8 cellular contexts compared by ENCODE assay signal in genomic region chr1:223843934-223844333, GRCh38. TPM values are rescaled to one million over a fixed set of nuclear protein-coding genes. Genes with fewer than 3 reads are reported as not detected.
DNase-seq lines count a peak whose midpoint lies in the region; ATAC-seq and TF ChIP-seq lines count a peak whose summit lies in the region.

No MANE protein-coding gene starts in this region.

- H3K27ac ChIP-seq in ACC112 (ENCODE audit: low read depth, low read length) (peak overlapping the region; percentile 94), HEK293 (ENCODE audit: extremely low read depth, low read depth, low read length) (no peak overlapping the region)

- DNase-seq in adipocyte (ENCODE audit: low read depth) (peak; percentile 29), medulla oblongata (ENCODE audit: extremely low spot score) (peak; percentile 30), cerebellar cortex (ENCODE audit: low spot score) (no peak), NCI-H748 treated with DMSO at 0.1 percent for 48 hours (lab: John Stamatoyannopoulos, UW) (no peak), cerebellum (ENCODE audit: low spot score) (no peak)

- H3K36me3 ChIP-seq in ACC112 (ENCODE audit: insufficient read depth, low read length) (no peaks in the 10 kb centered on the region), HEK293 (ENCODE audit: control insufficient read depth in 2 of 2, insufficient read depth in 1 of 2, low read length in 2 of 2) (no peaks in the 10 kb centered on the region; a peak in 1 of 3 replicates), adipocyte (ENCODE audit: control insufficient read depth, insufficient read depth, low read length, severe bottlenecking) (no peaks in the 10 kb centered on the region)

- H3K27me3 ChIP-seq in ACC112 (ENCODE audit: insufficient read depth, low read length) (no peaks in the 10 kb centered on the region), adipocyte (replicated peaks; ENCODE audit: control insufficient read depth, insufficient read depth, low read length) (no peaks in the 10 kb centered on the region)

- H3K79me2 ChIP-seq in ACC112 (ENCODE audit: control insufficient read depth, insufficient read depth, low read length, unreplicated experiment) = peaks cover 65% of the 10 kb centered on the region

- no peaks in the 10 kb centered on the region for H3K9me3 ChIP-seq in HEK293 (ENCODE audit: control insufficient read depth, insufficient read depth, low read depth, low read length)
- no peaks in the 10 kb centered on the region for H3K9me3 ChIP-seq in adipocyte (ENCODE audit: control insufficient read depth, low read length)

- no peak for TF ChIP-seq CTCF in HEK293 (tag by site-specific recombination; IDR thresholded peaks at IDR 0.05)

- POLR2A ChIA-PET in HEK293 (lab: Yijun Ruan, JAX) = interaction anchor here (0.5 to 4.3 kb wide), 3 partner anchors 11 to 145 kb away, joined by 3 to 21 read pairs (median 3); no protein-coding TSS in a partner anchor

- H3K4me1 ChIP-seq in ACC112 (ENCODE audit: control insufficient read depth, insufficient read depth, low read length, unreplicated experiment) (peaks cover 34% of the 10 kb centered on the region), HEK293 (ENCODE audit: control insufficient read depth, insufficient read depth, low read length) (peaks cover 19% of the 10 kb centered on the region), adipocyte (ENCODE audit: control insufficient read depth, insufficient read depth, low read length) (peaks cover 36% of the 10 kb centered on the region)

- no peak for ATAC-seq in HG02981 (IDR thresholded peaks at IDR 0.05; ENCODE audit: unreplicated experiment)

- H3K9ac ChIP-seq in adipocyte (ENCODE audit: low read length) = peak overlapping the region; percentile 88

- CTCF ChIA-PET in HEK293 (lab: Yijun Ruan, JAX) = interaction anchor here (1.8 to 3.4 kb wide), 2 partner anchors 24 to 32 kb away, joined by 5 to 17 read pairs; no protein-coding TSS in a partner anchor

- no peak overlapping the region for H2AFZ ChIP-seq in ACC112 (ENCODE audit: low read length, unreplicated experiment)

- H3K4me3 ChIP-seq in ACC112 (ENCODE audit: low read depth, low read length) = peak overlapping the region; percentile 91
- peak overlapping the region; percentile 96 for H3K4me3 ChIP-seq in HEK293 (ENCODE audit: low read depth, low read length)
- H3K4me3 ChIP-seq in adipocyte (ENCODE audit: low read length) = peak overlapping the region; percentile 92

TF ChIP-seq in HEK293, 187 proteins besides CTCF, POLR2A, EP300 and RAD21 (continues in another document):
- TF ChIP-seq ZBTB6 (tag by site-specific recombination; IDR thresholded peaks at IDR 0.05) = 0 out of 2 replicates have a peak, but pooled peaks have one; percentile 8
- TF ChIP-seq ZNF707 (tag by site-specific recombination; IDR thresholded peaks at IDR 0.05) = no peak
- TF ChIP-seq ZNF785 (tag by site-specific recombination; IDR thresholded peaks at IDR 0.05) = no peak
- TF ChIP-seq, protein P1, sequence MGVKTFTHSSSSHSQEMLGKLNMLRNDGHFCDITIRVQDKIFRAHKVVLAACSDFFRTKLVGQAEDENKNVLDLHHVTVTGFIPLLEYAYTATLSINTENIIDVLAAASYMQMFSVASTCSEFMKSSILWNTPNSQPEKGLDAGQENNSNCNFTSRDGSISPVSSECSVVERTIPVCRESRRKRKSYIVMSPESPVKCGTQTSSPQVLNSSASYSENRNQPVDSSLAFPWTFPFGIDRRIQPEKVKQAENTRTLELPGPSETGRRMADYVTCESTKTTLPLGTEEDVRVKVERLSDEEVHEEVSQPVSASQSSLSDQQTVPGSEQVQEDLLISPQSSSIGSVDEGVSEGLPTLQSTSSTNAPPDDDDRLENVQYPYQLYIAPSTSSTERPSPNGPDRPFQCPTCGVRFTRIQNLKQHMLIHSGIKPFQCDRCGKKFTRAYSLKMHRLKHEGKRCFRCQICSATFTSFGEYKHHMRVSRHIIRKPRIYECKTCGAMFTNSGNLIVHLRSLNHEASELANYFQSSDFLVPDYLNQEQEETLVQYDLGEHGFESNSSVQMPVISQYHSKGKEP (tag by site-specific recombination; IDR thresholded peaks at IDR 0.05) = no peak
- TF ChIP-seq MEIS1 (CRISPR knock-in tag; IDR thresholded peaks at IDR 0.05; ENCODE audit: borderline replicate concordance) = no peak
- TF ChIP-seq ZBTB48 (tag by site-specific recombination; IDR thresholded peaks at IDR 0.05) = no peak
- TF ChIP-seq ZNF324 (tag by site-specific recombination; IDR thresholded peaks at IDR 0.05) = no peak; the same call in 1 of the 2 replicates
- 0 out of 2 replicates have a peak, but pooled peaks have one; percentile 11 for TF ChIP-seq ZNF664 (tag by site-specific recombination; IDR thresholded peaks at IDR 0.05)
- TF ChIP-seq BCL11B (tag by site-specific recombination; IDR thresholded peaks at IDR 0.05; ENCODE audit: low read depth) = no peak
- TF ChIP-seq HOXD13 (CRISPR knock-in tag; IDR thresholded peaks at IDR 0.05; ENCODE audit: borderline replicate concordance) = no peak
- TF ChIP-seq YY2 (tag by site-specific recombination; IDR thresholded peaks at IDR 0.05) = no peak
- TF ChIP-seq ZSCAN30 (tag by site-specific recombination; IDR thresholded peaks at IDR 0.05) = 0 out of 2 replicates have a peak, but pooled peaks have one; percentile 23
- TF ChIP-seq, protein P2, sequence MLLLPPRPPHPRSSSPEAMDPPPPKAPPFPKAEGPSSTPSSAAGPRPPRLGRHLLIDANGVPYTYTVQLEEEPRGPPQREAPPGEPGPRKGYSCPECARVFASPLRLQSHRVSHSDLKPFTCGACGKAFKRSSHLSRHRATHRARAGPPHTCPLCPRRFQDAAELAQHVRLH (tag by site-specific recombination; IDR thresholded peaks at IDR 0.05) = peak; percentile 92
- TF ChIP-seq KLF8 (tag by site-specific recombination; IDR thresholded peaks at IDR 0.05) = 0 out of 2 replicates have a peak, but pooled peaks have one; percentile 21
- no peak for TF ChIP-seq ZNF514 (tag by site-specific recombination; IDR thresholded peaks at IDR 0.05)
- TF ChIP-seq ZNF510 (tag by site-specific recombination; IDR thresholded peaks at IDR 0.05; ENCODE audit: insufficient replicate concordance) = no peak
- TF ChIP-seq INSM2 (tag by site-specific recombination; IDR thresholded peaks at IDR 0.05) = no peak
- TF ChIP-seq ZNF391 (tag by site-specific recombination; IDR thresholded peaks at IDR 0.05; ENCODE audit: borderline replicate concordance, low read depth) = peak; percentile 36; the same call in 1 of the 2 replicates
- peak; percentile 83 for TF ChIP-seq ZNF362 (tag by site-specific recombination; IDR thresholded peaks at IDR 0.05)
- no peak for TF ChIP-seq ZNF555 (tag by site-specific recombination; conservative IDR thresholded peaks at IDR 0.05)
- no peak for TF ChIP-seq ZNF146 (tag by site-specific recombination; IDR thresholded peaks at IDR 0.05)
- TF ChIP-seq OSR2 (tag by site-specific recombination; IDR thresholded peaks at IDR 0.05) = no peak
- TF ChIP-seq, protein P3, sequence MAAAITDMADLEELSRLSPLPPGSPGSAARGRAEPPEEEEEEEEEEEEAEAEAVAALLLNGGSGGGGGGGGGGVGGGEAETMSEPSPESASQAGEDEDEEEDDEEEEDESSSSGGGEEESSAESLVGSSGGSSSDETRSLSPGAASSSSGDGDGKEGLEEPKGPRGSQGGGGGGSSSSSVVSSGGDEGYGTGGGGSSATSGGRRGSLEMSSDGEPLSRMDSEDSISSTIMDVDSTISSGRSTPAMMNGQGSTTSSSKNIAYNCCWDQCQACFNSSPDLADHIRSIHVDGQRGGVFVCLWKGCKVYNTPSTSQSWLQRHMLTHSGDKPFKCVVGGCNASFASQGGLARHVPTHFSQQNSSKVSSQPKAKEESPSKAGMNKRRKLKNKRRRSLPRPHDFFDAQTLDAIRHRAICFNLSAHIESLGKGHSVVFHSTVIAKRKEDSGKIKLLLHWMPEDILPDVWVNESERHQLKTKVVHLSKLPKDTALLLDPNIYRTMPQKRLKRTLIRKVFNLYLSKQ (tag by site-specific recombination; IDR thresholded peaks at IDR 0.05; ENCODE audit: borderline replicate concordance) = no peak
- TF ChIP-seq WT1 (tag by site-specific recombination; IDR thresholded peaks at IDR 0.05) = peak; percentile 53
- no peak for TF ChIP-seq ZNF426 (tag by site-specific recombination; IDR thresholded peaks at IDR 0.05)
- TF ChIP-seq GLIS1 (tag by site-specific recombination; IDR thresholded peaks at IDR 0.05) = no peak
- peak; percentile 19; the same call in 1 of the 2 replicates for TF ChIP-seq ZBTB17 (tag by site-specific recombination; IDR thresholded peaks at IDR 0.05)

RNA-seq across cellular contexts. Expression of gene TP53BP2, which starts 1.8 kb away (rescaled TPM):
- 37.9 TPM for total RNA-seq in cerebellum

Comparison
In these comparisons a context has a peak if more than half of its experiments do, and no peak if none do; other contexts are left out.
1. DNase-seq: peak in adipocyte (single experiment) and medulla oblongata (single experiment); none in cerebellar cortex (single experiment), NCI-H748 treated with DMSO at 0.1 percent for 48 hours (single experiment) and cerebellum (single experiment).
2. Peak in every context shown above with its lines, with median percentiles within 50 percentile points of each other: H3K4me3 ChIP-seq.